In genomic region chr1:1614954-1615255, GRCh38 we compare ENCODE assay signal across 1 cellular context.
TF ChIP-seq lines count a peak whose summit lies in the region.

No MANE protein-coding gene starts in this region.

TF ChIP-seq in GM12878, 131 proteins besides CTCF, POLR2A, EP300 and RAD21:
- TF ChIP-seq YBX1 (IDR thresholded peaks at IDR 0.05) (0 out of 2 replicates have a peak, but pooled peaks have one; percentile 19), BHLHE40 (IDR thresholded peaks at IDR 0.05; ENCODE audit: borderline replicate concordance in 1 of 2, low read depth in 2 of 2, low read length in 1 of 2) (no peak), PML (IDR thresholded peaks at IDR 0.05; ENCODE audit: low read length) (no peak), MYC (IDR thresholded peaks at IDR 0.05; ENCODE audit: insufficient read depth, insufficient read length, insufficient replicate concordance, low read length, severe bottlenecking) (no peak), ZBTB11 (CRISPR knock-in tag; IDR thresholded peaks at IDR 0.05) (no peak), NKRF (conservative IDR thresholded peaks at IDR 0.05) (peak; percentile 53)
